ENCODE assay signal across 28 cellular contexts in genomic region chr9:14095272-14095671, GRCh38.
DNase-seq lines count a peak whose midpoint lies in the region; ATAC-seq and TF ChIP-seq lines count a peak whose summit lies in the region.
"Had no signal": no experiment of that assay in that cellular context is flagged by ENCODE, and none has a peak within 500 bp of the region (broad histone marks: within the 10 kb centered on the region; RNA-seq: fewer than 3 reads in every experiment).

No MANE protein-coding gene starts in this region.

- TF ChIP-seq EP300 in esophagus muscularis mucosa (IDR thresholded peaks at IDR 0.05), result no peak

- POLR2A ChIA-PET in MCF 10A (lab: Yijun Ruan, JAX), result interaction anchor here (0.6 kb wide), 1 partner anchor 400 kb away, joined by 3 read pairs; no protein-coding TSS in a partner anchor

- H3K36me3 ChIP-seq in breast epithelium, result no peaks in the 10 kb centered on the region
- H3K36me3 ChIP-seq in esophagus muscularis mucosa, result no peaks in the 10 kb centered on the region
- no peaks in the 10 kb centered on the region for H3K36me3 ChIP-seq in tibial artery

- H3K27ac Mint-ChIP-seq in MCF 10A (ENCODE audit: low read depth, unreplicated experiment), result no peak overlapping the region
- H3K27ac Mint-ChIP-seq: activated CD8-positive, alpha-beta memory T cell treated with anti-CD3 and anti-CD28 coated beads, Interleukin-2, amount 10 ng/mL, durations not matched to agents 7 days and 5 days; activated naive CD8-positive, alpha-beta T cell; activated T-helper 1 cell treated with anti-CD3 and anti-CD28 coated beads, Interleukin-12 subunit alpha, Interleukin-12 subunit beta, Interleukin-2, Interleukin-4 antibody, amounts not matched to agents 30 ng/mL and 10 ng/mL and 1 ng/mL, durations not matched to agents 14 hours and 24 hours and 36 hours; memory B cell had no signal

- DNase-seq in breast epithelium (ENCODE audit: low spot score in 2 of 2) (no peak), MCF 10A (ENCODE audit: unreplicated experiment) (no peak), NCI-H69 (lab: John Stamatoyannopoulos, UW) (peak; percentile 59), esophagus muscularis mucosa (ENCODE audit: extremely low spot score) (no peak), tibial artery (no peak), NCI-H1930 (lab: John Stamatoyannopoulos, UW) (no peak)
- DNase-seq: activated CD4-positive, alpha-beta T cell treated with anti-CD3 and anti-CD28 coated beads for 48 hours; activated CD8-positive, alpha-beta memory T cell treated with anti-CD3 and anti-CD28 coated beads, Interleukin-2, amount 10 ng/mL, durations not matched to agents 7 days and 5 days; body of pancreas; Calu3; effector memory CD4-positive, alpha-beta T cell; GOT3; NCI-H1092; NCI-H2171; NCI-H82; occipital lobe; retina; SHP77 treated with DMSO at 0.1 percent for 48 hours; stomach; T-helper 1 cell had no signal

- H3K4me1 ChIP-seq in breast epithelium, result no peaks in the 10 kb centered on the region
- peaks cover 30 to 47% (median 44%) of the 10 kb centered on the region in 4 donors for H3K4me1 ChIP-seq in esophagus muscularis mucosa
- peaks cover 0 to 57% (median 29%) of the 10 kb centered on the region in 4 donors for H3K4me1 ChIP-seq in tibial artery

- TF ChIP-seq CTCF in breast epithelium (IDR thresholded peaks at IDR 0.05) (no peak), MCF 10A (IDR thresholded peaks at IDR 0.05; ENCODE audit: unreplicated experiment) (no peak), esophagus muscularis mucosa (IDR thresholded peaks at IDR 0.05) (no peak), tibial artery (IDR thresholded peaks at IDR 0.05) (no peak)

- H3K4me3 Mint-ChIP-seq in MCF 10A (ENCODE audit: unreplicated experiment), result no peak overlapping the region
- H3K4me3 Mint-ChIP-seq: activated CD8-positive, alpha-beta memory T cell treated with anti-CD3 and anti-CD28 coated beads, Interleukin-2, amount 10 ng/mL, durations not matched to agents 7 days and 5 days; activated naive CD8-positive, alpha-beta T cell; activated T-helper 1 cell treated with anti-CD3 and anti-CD28 coated beads, Interleukin-12 subunit alpha, Interleukin-12 subunit beta, Interleukin-2, Interleukin-4 antibody, amounts not matched to agents 30 ng/mL and 10 ng/mL and 1 ng/mL, durations not matched to agents 14 hours and 24 hours and 36 hours; memory B cell had no signal

- H3K27ac ChIP-seq in breast epithelium, result peak overlapping the region; percentile 76 to 86
- peak overlapping the region in 3 of 4 donors; percentile 58 to 79 (median 76) for H3K27ac ChIP-seq in esophagus muscularis mucosa (replicated peaks in 1 of 4)
- H3K27ac ChIP-seq in tibial artery, result peak overlapping the region; percentile 72 to 74
- H3K27ac ChIP-seq: C4-2B had no signal

- peaks cover 43% of the 10 kb centered on the region for H3K36me3 Mint-ChIP-seq in MCF 10A (ENCODE audit: insufficient read depth, unreplicated experiment)
- H3K36me3 Mint-ChIP-seq: activated CD8-positive, alpha-beta memory T cell treated with anti-CD3 and anti-CD28 coated beads, Interleukin-2, amount 10 ng/mL, durations not matched to agents 7 days and 5 days; activated naive CD8-positive, alpha-beta T cell; memory B cell had no signal

- intact Hi-C loops in breast epithelium (cut with DNase I; ENCODE audit: low total_unique reads), result no loop called here
- intact Hi-C loops in MCF 10A (cut with micrococcal nuclease), result loop anchor here (5.0 to 10.0 kb wide), 2 partner anchors 217 to 650 kb away; partner anchors contain the start of gene NFIB
- intact Hi-C loops in esophagus muscularis mucosa (cut with DNase I), result loop anchor here (5.0 to 10.0 kb wide), 3 partner anchors 63 to 670 kb away; no protein-coding TSS in a partner anchor
- intact Hi-C loops in tibial artery (cut with DNase I; ENCODE audit: low total_unique reads), result loop anchor here (10.0 kb wide), 2 partner anchors 220 to 650 kb away; partner anchors contain the start of gene NFIB

- TF ChIP-seq POLR2A in breast epithelium (IDR thresholded peaks at IDR 0.05) (no peak), esophagus muscularis mucosa (IDR thresholded peaks at IDR 0.05; ENCODE audit: low read depth) (no peak)

- H3K27me3 Mint-ChIP-seq in MCF 10A (ENCODE audit: insufficient read depth, unreplicated experiment), result no peaks in the 10 kb centered on the region
- H3K27me3 Mint-ChIP-seq: activated CD8-positive, alpha-beta memory T cell treated with anti-CD3 and anti-CD28 coated beads, Interleukin-2, amount 10 ng/mL, durations not matched to agents 7 days and 5 days; activated naive CD8-positive, alpha-beta T cell; memory B cell; type B pancreatic cell had no signal

- ATAC-seq in HG03196 (IDR thresholded peaks at IDR 0.05; ENCODE audit: unreplicated experiment), result no peak
- ATAC-seq in HG03520 (IDR thresholded peaks at IDR 0.05; ENCODE audit: unreplicated experiment), result no peak
- ATAC-seq: activated CD8-positive, alpha-beta memory T cell treated with anti-CD3 and anti-CD28 coated beads, Interleukin-2, amount 10 ng/mL, durations not matched to agents 7 days and 5 days; body of pancreas; HepG2 had no signal

- H3K9me3 ChIP-seq in breast epithelium (no peaks in the 10 kb centered on the region), esophagus muscularis mucosa (no peaks in the 10 kb centered on the region), tibial artery (no peaks in the 10 kb centered on the region)
- H3K9me3 ChIP-seq: body of pancreas, stomach had no signal

- no TSS peak for BruUV-seq in MCF 10A (replicated peaks; lab: Mats Ljungman, UMichigan)

- H3K27me3 ChIP-seq in breast epithelium, result no peaks in the 10 kb centered on the region
- H3K27me3 ChIP-seq in esophagus muscularis mucosa, result no peaks in the 10 kb centered on the region
- no peaks in the 10 kb centered on the region for H3K27me3 ChIP-seq in tibial artery
- H3K27me3 ChIP-seq: body of pancreas, stomach had no signal

- CTCF ChIA-PET in MCF 10A (lab: Yijun Ruan, JAX), result interaction anchor here (0.5 kb wide), 1 partner anchor 1144 kb away, joined by 3 read pairs; no protein-coding TSS in a partner anchor

- H3K4me3 ChIP-seq in breast epithelium (no peak overlapping the region), esophagus muscularis mucosa (no peak overlapping the region), tibial artery (no peak overlapping the region)
- H3K4me3 ChIP-seq: body of pancreas had no signal

- H3K4me1 Mint-ChIP-seq in MCF 10A (ENCODE audit: insufficient read depth, unreplicated experiment), result peaks cover 29% of the 10 kb centered on the region
- H3K4me1 Mint-ChIP-seq: activated CD8-positive, alpha-beta memory T cell treated with anti-CD3 and anti-CD28 coated beads, Interleukin-2, amount 10 ng/mL, durations not matched to agents 7 days and 5 days; memory B cell had no signal

- H3K9me3 Mint-ChIP-seq in MCF 10A (ENCODE audit: unreplicated experiment), result no peaks in the 10 kb centered on the region
- H3K9me3 Mint-ChIP-seq: activated T-helper 1 cell treated with anti-CD3 and anti-CD28 coated beads, Interleukin-12 subunit alpha, Interleukin-12 subunit beta, Interleukin-2, Interleukin-4 antibody, amounts not matched to agents 30 ng/mL and 10 ng/mL and 1 ng/mL, durations not matched to agents 14 hours and 24 hours and 36 hours; memory B cell; type B pancreatic cell had no signal
